Comparison of ENCODE assay signal across 18 cellular contexts in genomic region chr2:197450485-197450884, GRCh38. TPM values are rescaled to one million over a fixed set of nuclear protein-coding genes. Genes with fewer than 3 reads are reported as not detected.
DNase-seq lines count a peak whose midpoint lies in the region; ATAC-seq and TF ChIP-seq lines count a peak whose summit lies in the region.
"Had no signal": no experiment of that assay in that cellular context is flagged by ENCODE, and none has a peak within 500 bp of the region (broad histone marks: within the 10 kb centered on the region; RNA-seq: fewer than 3 reads in every experiment).

No MANE protein-coding gene starts in this region.

- H3K4me3 ChIP-seq in fibroblast of lung (replicated peaks in 1 of 4; ENCODE audit: control extremely low read depth in 1 of 4, insufficient read depth in 1 of 4, low read depth in 3 of 4, low read length in 4 of 4), result peak overlapping the region in 1 of 4 experiments; percentile 28
- H3K4me3 ChIP-seq in testis, result peak overlapping the region; percentile 16 to 46
- H3K4me3 ChIP-seq: SJCRH30 had no signal

- H2AFZ ChIP-seq in fibroblast of lung (ENCODE audit: low read length), result peak overlapping the region; percentile 43

- H3K4me2 ChIP-seq in fibroblast of lung (ENCODE audit: extremely low read depth, insufficient read depth, low read length), result peak overlapping the region; percentile 51

- 61% methylated on average over 25 of the region's 25 CpGs; no CpG with 5 or more reads in 1 of the 2 donors for WGBS in testis, 2 donors

- H4K20me1 ChIP-seq in fibroblast of lung (ENCODE audit: control insufficient read depth, extremely low read depth, insufficient read depth, low read length), result no peaks in the 10 kb centered on the region

- H3K9me3 ChIP-seq in fibroblast of lung (ENCODE audit: control insufficient read depth, insufficient read depth, low read depth, low read length) (no peaks in the 10 kb centered on the region), testis (no peaks in the 10 kb centered on the region)
- H3K9me3 ChIP-seq: SJCRH30 had no signal

- H3K27me3 ChIP-seq in fibroblast of lung (ENCODE audit: control insufficient read depth, insufficient read depth, low read length), result no peaks in the 10 kb centered on the region
- no peaks in the 10 kb centered on the region for H3K27me3 ChIP-seq in testis
- H3K27me3 ChIP-seq: SJCRH30 had no signal

- no peak for TF ChIP-seq POLR2A in testis (IDR thresholded peaks at IDR 0.05)

- H3K27ac ChIP-seq in fibroblast of lung (ENCODE audit: insufficient read depth, low read length) (peak overlapping the region; percentile 10), testis (no peak overlapping the region)
- H3K27ac ChIP-seq: C4-2B, SJCRH30 had no signal

- DNase-seq in left ventricle myocardium superior, result peak; percentile 56
- no peak for DNase-seq in Right ventricle myocardium inferior (ENCODE audit: missing footprints)
- DNase-seq in NCI-H2029 treated with DMSO at 0.1 percent for 48 hours (lab: John Stamatoyannopoulos, UW), result peak; percentile 42
- peak in 1 of 2 donors; percentile 33 for DNase-seq in fibroblast of lung (ENCODE audit: low read depth in 2 of 2)
- DNase-seq in testis, result no peak
- DNase-seq: AML-193, H9, NCI-H1105 treated with DMSO at 0.1 percent for 48 hours, NCI-H1694, NCI-H2171, NCI-H446 treated with DMSO at 0.1 percent for 48 hours, NCI-H774, RPMI8226, SJCRH30 had no signal

- intact Hi-C loops in left ventricle myocardium superior (cut with micrococcal nuclease) (no loop called here), Right ventricle myocardium inferior (cut with DNase I) (loop anchor here (5.0 kb wide), 1 partner anchor 257 kb away; the partner anchor contains the start of gene MARS2), testis (cut with DNase I; ENCODE audit: low total_unique reads) (no loop called here)

- H3K36me3 ChIP-seq in fibroblast of lung (ENCODE audit: control insufficient read depth, insufficient read depth, low read length) (no peaks in the 10 kb centered on the region), testis (ENCODE audit: low read depth, missing control alignments) (no peaks in the 10 kb centered on the region)

- H3K4me1 ChIP-seq in fibroblast of lung (ENCODE audit: control insufficient read depth, extremely low read depth, insufficient read depth, low read length) (peaks cover 3% of the 10 kb centered on the region), testis (peaks cover 11% of the 10 kb centered on the region)

- no peak for ATAC-seq in left ventricle myocardium superior
- no peak for ATAC-seq in Right ventricle myocardium inferior
- ATAC-seq in GM19351 (IDR thresholded peaks at IDR 0.05; ENCODE audit: unreplicated experiment), result no peak
- ATAC-seq in HG03175 (IDR thresholded peaks at IDR 0.05; ENCODE audit: unreplicated experiment), result no peak
- no peak for ATAC-seq in HG03521 (IDR thresholded peaks at IDR 0.05; ENCODE audit: unreplicated experiment)

- no peak for TF ChIP-seq CTCF in fibroblast of lung (conservative IDR thresholded peaks at IDR 0.05 in 1 of 2, IDR thresholded peaks at IDR 0.05 in 1 of 2; ENCODE audit: low read depth in 1 of 2, low read length in 2 of 2)
- no peak for TF ChIP-seq CTCF in testis (IDR thresholded peaks at IDR 0.05)

- H3K9ac ChIP-seq in fibroblast of lung (ENCODE audit: insufficient read depth, low read length), result peak overlapping the region; percentile 23

- H3K79me2 ChIP-seq in fibroblast of lung (ENCODE audit: control insufficient read depth, insufficient read depth, low read length), result peaks cover 17% of the 10 kb centered on the region

RNA-seq across cellular contexts. Expression of gene COQ10B, which starts 2.9 kb away (rescaled TPM):
- 25.6 TPM for total RNA-seq in left ventricle myocardium superior
- 20.5 TPM for total RNA-seq in Right ventricle myocardium inferior
- 38.8 and 41.9 TPM in 2 replicates for total RNA-seq in fibroblast of lung
- polyA plus RNA-seq in fibroblast of lung, result 9.8 and 11.6 TPM in 2 replicates
- polyA plus RNA-seq in fibroblast of lung (2012), result 23.9 and 28.0 TPM in 2 replicates
- 2.2 and 7.8 TPM in 2 replicates for polyA minus RNA-seq in fibroblast of lung (ENCODE audit: low replicate concordance)
- total RNA-seq in testis, result 10 to 100 TPM; 16.4 to 17.9 TPM
- 18.0 TPM for polyA plus RNA-seq in testis (ENCODE audit: insufficient read depth, low read depth, low replicate concordance)

RNA-seq across cellular contexts. Expression of gene SF3B1, which starts 15.7 kb away (rescaled TPM):
- 132 TPM for total RNA-seq in left ventricle myocardium superior
- total RNA-seq in Right ventricle myocardium inferior, result 126 TPM
- total RNA-seq in fibroblast of lung, result 152 and 195 TPM in 2 replicates
- 425 and 509 TPM in 2 replicates for polyA plus RNA-seq in fibroblast of lung
- polyA plus RNA-seq in fibroblast of lung (2012), result 163 and 191 TPM in 2 replicates
- polyA minus RNA-seq in fibroblast of lung (ENCODE audit: low replicate concordance), result 120 and 143 TPM in 2 replicates
- total RNA-seq in testis, result 100 to 1,000 TPM; 288 to 293 TPM
- 178 TPM for polyA plus RNA-seq in testis (ENCODE audit: insufficient read depth, low read depth, low replicate concordance)

RNA-seq across cellular contexts. Expression of gene HSPD1, which starts 49.2 kb away (rescaled TPM):
- 152 TPM for total RNA-seq in left ventricle myocardium superior
- total RNA-seq in Right ventricle myocardium inferior, result 145 TPM
- total RNA-seq in fibroblast of lung, result 198 and 214 TPM in 2 replicates
- 175 and 258 TPM in 2 replicates for polyA plus RNA-seq in fibroblast of lung
- polyA plus RNA-seq in fibroblast of lung (2012), result 159 and 258 TPM in 2 replicates
- polyA minus RNA-seq in fibroblast of lung (ENCODE audit: low replicate concordance), result 74.5 and 119 TPM in 2 replicates
- total RNA-seq in testis, result 100 to 1,000 TPM; 107 to 121 TPM
- polyA plus RNA-seq in testis (ENCODE audit: insufficient read depth, low read depth, low replicate concordance), result 111 TPM

RNA-seq across cellular contexts. Expression of gene HSPE1, which starts 49.7 kb away (rescaled TPM):
- total RNA-seq in left ventricle myocardium superior (118 TPM), Right ventricle myocardium inferior (105 TPM), fibroblast of lung (87.0 and 92.2 TPM in 2 replicates), testis (10 to 100 TPM; 43.3 to 51.3 TPM)
- polyA plus RNA-seq in fibroblast of lung (147 and 240 TPM in 2 replicates), testis (ENCODE audit: insufficient read depth, low read depth, low replicate concordance) (61.8 TPM)
- polyA plus RNA-seq in fibroblast of lung (2012), result 176 and 219 TPM in 2 replicates
- polyA minus RNA-seq in fibroblast of lung (ENCODE audit: low replicate concordance), result 0.82 TPM in 1 of 2 replicates, not detected in the other

Comparison
In these comparisons a context has a peak if more than half of its experiments do, and no peak if none do; other contexts are left out.
1. DNase-seq: peak in left ventricle myocardium superior (single experiment) and NCI-H2029 treated with DMSO at 0.1 percent for 48 hours (single experiment); none in Right ventricle myocardium inferior (single experiment) and testis (single experiment).